ENCODE assay signal across 24 cellular contexts in genomic region chr21:21057349-21058062, GRCh38. TPM values are rescaled to one million over a fixed set of nuclear protein-coding genes. Genes with fewer than 3 reads are reported as not detected.
"Had no signal": no experiment of that assay in that cellular context is flagged by ENCODE, and none has a peak within 500 bp of the region (broad histone marks: within the 10 kb centered on the region; RNA-seq: fewer than 3 reads in every experiment).

No MANE protein-coding gene starts in this region.

- H3K27me3 Mint-ChIP-seq: activated CD4-positive, alpha-beta memory T cell treated with anti-CD3 and anti-CD28 coated beads, Interleukin-2, amount 10 ng/mL, durations not matched to agents 7 days and 5 days; activated CD4-positive, alpha-beta T cell treated with anti-CD3 and anti-CD28 coated beads, Interleukin-2, amount 10 ng/mL, durations not matched to agents 7 days and 5 days; activated naive CD4-positive, alpha-beta T cell treated with anti-CD3 and anti-CD28 coated beads, Interleukin-2, amount 10 ng/mL, durations not matched to agents 7 days and 5 days; activated naive CD8-positive, alpha-beta T cell treated with anti-CD3 and anti-CD28 coated beads, Interleukin-2, amount 10 ng/mL, durations not matched to agents 7 days and 5 days; activated T-cell treated with anti-CD3 and anti-CD28 coated beads, Interleukin-2, amount 50 U/mL, for 24 hours; brain; stimulated activated naive CD8-positive, alpha-beta T cell treated with anti-CD3 and anti-CD28 coated beads, Interleukin-15, Interleukin-2, amounts not matched to agents 100 ng/mL and 50 ng/mL, for 24 hours had no signal

- H3K9me3 Mint-ChIP-seq: activated CD4-positive, alpha-beta memory T cell treated with anti-CD3 and anti-CD28 coated beads, Interleukin-2, amount 10 ng/mL, durations not matched to agents 7 days and 5 days; activated CD4-positive, alpha-beta T cell treated with anti-CD3 and anti-CD28 coated beads, Interleukin-2, amount 10 ng/mL, durations not matched to agents 7 days and 5 days; activated naive CD4-positive, alpha-beta T cell treated with anti-CD3 and anti-CD28 coated beads, Interleukin-2, amount 10 ng/mL, durations not matched to agents 7 days and 5 days; activated naive CD8-positive, alpha-beta T cell treated with anti-CD3 and anti-CD28 coated beads, Interleukin-2, amount 10 ng/mL, durations not matched to agents 7 days and 5 days; activated T-cell treated with anti-CD3 and anti-CD28 coated beads, Interleukin-2, amount 50 U/mL, for 24 hours; brain; nephron; stimulated activated naive CD8-positive, alpha-beta T cell treated with anti-CD3 and anti-CD28 coated beads, Interleukin-15, Interleukin-2, amounts not matched to agents 100 ng/mL and 50 ng/mL, for 24 hours had no signal

- H3K4me3 ChIP-seq: ascending aorta, cardiac muscle cell, colonic mucosa, left ventricle myocardium inferior, right lobe of liver, thoracic aorta, uterus had no signal

- H3K4me1 ChIP-seq: ascending aorta, colonic mucosa, left ventricle myocardium inferior, right lobe of liver, uterus had no signal

- H3K36me3 ChIP-seq: ascending aorta, cardiac muscle cell, colonic mucosa, left ventricle myocardium inferior, right lobe of liver, thoracic aorta, uterus had no signal

- H3K27me3 ChIP-seq: ascending aorta, cardiac muscle cell, colonic mucosa, right lobe of liver, uterus had no signal

- H3K4me1 Mint-ChIP-seq: activated CD4-positive, alpha-beta memory T cell treated with anti-CD3 and anti-CD28 coated beads, Interleukin-2, amount 10 ng/mL, durations not matched to agents 7 days and 5 days; activated CD4-positive, alpha-beta T cell treated with anti-CD3 and anti-CD28 coated beads, Interleukin-2, amount 10 ng/mL, durations not matched to agents 7 days and 5 days; activated naive CD4-positive, alpha-beta T cell treated with anti-CD3 and anti-CD28 coated beads, Interleukin-2, amount 10 ng/mL, durations not matched to agents 7 days and 5 days; activated naive CD8-positive, alpha-beta T cell treated with anti-CD3 and anti-CD28 coated beads, Interleukin-2, amount 10 ng/mL, durations not matched to agents 7 days and 5 days; nephron had no signal

- DNase-seq: activated CD4-positive, alpha-beta memory T cell treated with anti-CD3 and anti-CD28 coated beads, Interleukin-2, amount 10 ng/mL, durations not matched to agents 7 days and 5 days; activated CD4-positive, alpha-beta T cell treated with anti-CD3 and anti-CD28 coated beads for 1 hour; activated CD4-positive, alpha-beta T cell treated with anti-CD3 and anti-CD28 coated beads, Interleukin-2, amount 10 ng/mL, durations not matched to agents 7 days and 5 days; activated CD8-positive, alpha-beta memory T cell treated with anti-CD3 and anti-CD28 coated beads, Interleukin-2, amount 50 U/mL, for 48 hours; activated gamma-delta T cell; activated naive CD4-positive, alpha-beta T cell treated with anti-CD3 and anti-CD28 coated beads, Interleukin-2, amount 10 ng/mL, durations not matched to agents 7 days and 5 days; activated naive CD8-positive, alpha-beta T cell treated with anti-CD3 and anti-CD28 coated beads, Interleukin-2, amount 10 ng/mL, durations not matched to agents 7 days and 5 days; activated T-cell treated with anti-CD3 and anti-CD28 coated beads, Interleukin-2, amount 50 U/mL, for 24 hours; cerebellar nuclear complex; colonic mucosa; effector CD8-positive, alpha-beta T cell; islet precursor cell; left ventricle myocardium inferior; right lobe of liver; stimulated activated CD4-positive, alpha-beta T cell treated with anti-CD3 and anti-CD28 coated beads, Interleukin-2, amount 100 ng/mL, for 48 hours; trophoblast cell; uterus had no signal

- ATAC-seq: right lobe of liver had no signal

- H3K27ac ChIP-seq: ascending aorta, cardiac muscle cell, colonic mucosa, epithelial cell of prostate, left ventricle myocardium inferior, right lobe of liver, thoracic aorta, uterus had no signal

- H3K9me3 ChIP-seq: ascending aorta, colonic mucosa, left ventricle myocardium inferior, right lobe of liver, thoracic aorta, uterus had no signal

- H3K4me3 Mint-ChIP-seq: activated CD4-positive, alpha-beta memory T cell treated with anti-CD3 and anti-CD28 coated beads, Interleukin-2, amount 10 ng/mL, durations not matched to agents 7 days and 5 days; activated CD4-positive, alpha-beta T cell treated with anti-CD3 and anti-CD28 coated beads, Interleukin-2, amount 10 ng/mL, durations not matched to agents 7 days and 5 days; activated naive CD4-positive, alpha-beta T cell treated with anti-CD3 and anti-CD28 coated beads, Interleukin-2, amount 10 ng/mL, durations not matched to agents 7 days and 5 days; activated naive CD8-positive, alpha-beta T cell treated with anti-CD3 and anti-CD28 coated beads, Interleukin-2, amount 10 ng/mL, durations not matched to agents 7 days and 5 days; activated T-cell treated with anti-CD3 and anti-CD28 coated beads, Interleukin-2, amount 50 U/mL, for 24 hours; brain; nephron; stimulated activated naive CD8-positive, alpha-beta T cell treated with anti-CD3 and anti-CD28 coated beads, Interleukin-15, Interleukin-2, amounts not matched to agents 100 ng/mL and 50 ng/mL, for 24 hours had no signal

- H3K36me3 Mint-ChIP-seq: activated naive CD4-positive, alpha-beta T cell treated with anti-CD3 and anti-CD28 coated beads, Interleukin-2, amount 10 ng/mL, durations not matched to agents 7 days and 5 days; activated naive CD8-positive, alpha-beta T cell treated with anti-CD3 and anti-CD28 coated beads, Interleukin-2, amount 10 ng/mL, durations not matched to agents 7 days and 5 days; brain had no signal

- H3K27ac Mint-ChIP-seq: activated CD4-positive, alpha-beta memory T cell treated with anti-CD3 and anti-CD28 coated beads, Interleukin-2, amount 10 ng/mL, durations not matched to agents 7 days and 5 days; activated CD4-positive, alpha-beta T cell treated with anti-CD3 and anti-CD28 coated beads, Interleukin-2, amount 10 ng/mL, durations not matched to agents 7 days and 5 days; activated naive CD4-positive, alpha-beta T cell treated with anti-CD3 and anti-CD28 coated beads, Interleukin-2, amount 10 ng/mL, durations not matched to agents 7 days and 5 days; activated naive CD8-positive, alpha-beta T cell treated with anti-CD3 and anti-CD28 coated beads, Interleukin-2, amount 10 ng/mL, durations not matched to agents 7 days and 5 days; activated T-cell treated with anti-CD3 and anti-CD28 coated beads, Interleukin-2, amount 50 U/mL, for 24 hours; brain; nephron; stimulated activated naive CD8-positive, alpha-beta T cell treated with anti-CD3 and anti-CD28 coated beads, Interleukin-15, Interleukin-2, amounts not matched to agents 100 ng/mL and 50 ng/mL, for 24 hours had no signal

RNA-seq across cellular contexts. Expression of gene NCAM2, which starts 59.3 kb away (rescaled TPM):
- total RNA-seq: activated CD4-positive, alpha-beta memory T cell treated with anti-CD3 and anti-CD28 coated beads, Interleukin-2, amount 10 ng/mL, durations not matched to agents 7 days and 5 days; activated CD4-positive, alpha-beta T cell treated with anti-CD3 and anti-CD28 coated beads, Interleukin-2, amount 10 ng/mL, durations not matched to agents 7 days and 5 days; activated naive CD8-positive, alpha-beta T cell treated with anti-CD3 and anti-CD28 coated beads, Interleukin-2, amount 10 ng/mL, durations not matched to agents 7 days and 5 days had no signal
